ENCODE assay signal across 8 cellular contexts in the genomic region with DNA sequence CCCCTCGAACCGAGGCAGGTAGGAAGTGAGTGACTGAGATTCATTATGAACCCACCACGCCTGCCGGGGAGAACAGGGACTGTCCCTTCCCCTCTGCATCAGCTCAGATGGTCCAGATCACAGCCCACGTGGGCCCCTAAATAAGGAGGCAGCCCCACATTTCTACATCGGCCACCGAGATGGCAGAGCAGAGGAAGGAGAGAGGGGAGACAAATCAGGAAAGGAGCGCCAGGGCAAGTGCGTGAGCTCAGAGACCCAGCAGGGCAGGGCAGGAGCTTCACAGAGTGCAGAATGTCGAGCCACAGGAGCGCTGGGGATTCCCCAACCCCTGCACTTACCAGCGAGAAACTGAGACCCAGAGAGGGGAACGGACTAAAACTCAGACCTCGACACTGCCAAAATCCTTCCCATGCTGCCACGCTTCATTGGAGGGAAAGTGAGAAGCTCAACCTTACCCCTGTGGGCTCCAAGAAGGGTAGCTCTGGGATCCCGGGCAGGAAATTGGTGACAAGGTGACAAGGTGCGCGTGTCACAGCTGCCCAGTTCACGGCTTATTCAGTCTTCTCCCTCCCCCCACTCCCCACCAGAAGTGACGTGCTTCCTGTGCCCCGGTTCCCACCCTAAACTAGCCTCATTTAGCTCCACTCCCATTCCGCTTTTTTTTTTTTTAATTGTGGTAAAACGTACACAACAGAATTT. TPM values are rescaled to one million over a fixed set of nuclear protein-coding genes. Genes with fewer than 3 reads are reported as not detected.
DNase-seq lines count a peak whose midpoint lies in the region; ATAC-seq and TF ChIP-seq lines count a peak whose summit lies in the region.

A gene (minus strand): TSS at position 566 of the 699 bp plus-strand sequence. CDS start 13,942 bp downstream, outside the sequence.

- H3K27me3 ChIP-seq in CD4-positive, alpha-beta T cell (ENCODE audit: control insufficient read depth, insufficient read depth, low read length): no peaks in the 10 kb centered on the region
- no peaks in the 10 kb centered on the region for H3K27me3 ChIP-seq in ovary
- no peaks in the 10 kb centered on the region for H3K27me3 ChIP-seq in tibial nerve

- peaks cover 3% of the 10 kb centered on the region for H3K4me1 ChIP-seq in ovary (ENCODE audit: insufficient read depth)
- H3K4me1 ChIP-seq in tibial nerve: peaks cover 0 to 12% (median 3%) of the 10 kb centered on the region in 4 donors

- POLR2A ChIA-PET in CD4-positive, alpha-beta T cell (lab: Charles Lee): interaction anchor here (0.6 to 8.0 kb wide), 48 partner anchors 9 to 486 kb away, joined by 3 to 156 read pairs (median 6); a partner anchor contains a TSS
- POLR2A ChIA-PET in activated CD4-positive, alpha-beta memory T cell treated with anti-CD3 and anti-CD28 coated beads for 36 hours (lab: Charles Lee): interaction anchor here (0.6 to 7.5 kb wide), 20 partner anchors 8 to 1101 kb away, joined by 3 to 85 read pairs (median 4); a partner anchor contains a TSS

- peaks cover 82% of the 10 kb centered on the region for H3K4me1 Mint-ChIP-seq in CD4-positive, alpha-beta T cell (ENCODE audit: low read depth)
- H3K4me1 Mint-ChIP-seq in activated CD4-positive, alpha-beta memory T cell treated with anti-CD3 and anti-CD28 coated beads for 36 hours (ENCODE audit: low read depth): peaks cover 64% of the 10 kb centered on the region
- H3K4me1 Mint-ChIP-seq in endothelial cell (ENCODE audit: unreplicated experiment): peaks cover 50% of the 10 kb centered on the region

- H3K4me3 Mint-ChIP-seq in CD4-positive, alpha-beta T cell: peak within 1 kb of the TSS; percentile 99
- peak within 1 kb of the TSS; percentile 93 for H3K4me3 Mint-ChIP-seq in activated CD4-positive, alpha-beta memory T cell treated with anti-CD3 and anti-CD28 coated beads for 36 hours
- no peak within 1 kb of the TSS for H3K4me3 Mint-ChIP-seq in endothelial cell (ENCODE audit: unreplicated experiment)

- no peak for TF ChIP-seq POLR2A in ovary (IDR thresholded peaks at IDR 0.05)
- TF ChIP-seq POLR2A in tibial nerve (IDR thresholded peaks at IDR 0.05): peak in 1 of 2 donors; percentile 52

- in situ Hi-C loops in KBM-7 (cut with MboI; ENCODE audit: low pct_unique_long_range_greater_than_20kb, low sequenced_read_pairs): no loop called here

- no peaks in the 10 kb centered on the region for H3K27me3 Mint-ChIP-seq in CD4-positive, alpha-beta T cell
- no peaks in the 10 kb centered on the region for H3K27me3 Mint-ChIP-seq in activated CD4-positive, alpha-beta memory T cell treated with anti-CD3 and anti-CD28 coated beads for 36 hours
- no peaks in the 10 kb centered on the region for H3K27me3 Mint-ChIP-seq in endothelial cell (ENCODE audit: unreplicated experiment)

- 33 to 36% (median 34%) methylated on average over 23 of the region's 23 CpGs for WGBS in ovary, 3 donors
- WGBS in tibial nerve, 2 donors: 26 to 33% methylated on average over 23 of the region's 23 CpGs

- intact Hi-C loops in CD4-positive, alpha-beta T cell (cut with DNase I, micrococcal nuclease): loop anchor here (2.0 to 10.0 kb wide), 4 partner anchors 73 to 485 kb away; a partner anchor contains a TSS
- intact Hi-C loops in activated CD4-positive, alpha-beta memory T cell treated with anti-CD3 and anti-CD28 coated beads for 36 hours (cut with micrococcal nuclease): loop anchor here (1.0 to 10.0 kb wide), 3 partner anchors 245 to 485 kb away; a partner anchor contains a TSS
- intact Hi-C loops in ovary (cut with DNase I): loop anchor here in 2 of 4 donors (10.0 kb wide), 2 partner anchors 95 to 105 kb away; a partner anchor contains a TSS

- peaks cover 37% of the 10 kb centered on the region for H3K36me3 Mint-ChIP-seq in CD4-positive, alpha-beta T cell (ENCODE audit: low read depth)
- H3K36me3 Mint-ChIP-seq in activated CD4-positive, alpha-beta memory T cell treated with anti-CD3 and anti-CD28 coated beads for 36 hours: peaks cover 2% of the 10 kb centered on the region
- H3K36me3 Mint-ChIP-seq in endothelial cell (ENCODE audit: low read depth, unreplicated experiment): no peaks in the 10 kb centered on the region

- DNase-seq in CD4-positive, alpha-beta T cell: peak; percentile 82 to 97 (median 84)
- DNase-seq in KBM-7 (peak; percentile 93), endothelial cell (ENCODE audit: low spot score) (no peak), ovary (peak in 1 of 5 donors; percentile 57), tibial nerve (ENCODE audit: low spot score in 2 of 2) (peak in 1 of 2 donors; percentile 54), hepatic stellate cell (ENCODE audit: low spot score) (no peak)
- DNase-seq in activated CD4-positive, alpha-beta memory T cell treated with anti-CD3 and anti-CD28 coated beads for 36 hours: peak; percentile 95

- no peaks in the 10 kb centered on the region for H3K9me3 Mint-ChIP-seq in CD4-positive, alpha-beta T cell
- H3K9me3 Mint-ChIP-seq in activated CD4-positive, alpha-beta memory T cell treated with anti-CD3 and anti-CD28 coated beads for 36 hours: no peaks in the 10 kb centered on the region
- no peaks in the 10 kb centered on the region for H3K9me3 Mint-ChIP-seq in endothelial cell (ENCODE audit: unreplicated experiment)

- H3K4me3 ChIP-seq in ovary (peak within 1 kb of the TSS; percentile 22), tibial nerve (peak within 1 kb of the TSS; percentile 16 to 47 (median 38))

- ATAC-seq in CD4-positive, alpha-beta T cell (ENCODE audit: poor library complexity): peak; percentile 69
- ATAC-seq in GM21367 (IDR thresholded peaks at IDR 0.05; ENCODE audit: unreplicated experiment): peak; percentile 43

- H3K27ac Mint-ChIP-seq in CD4-positive, alpha-beta T cell: peak within 1 kb of the TSS; percentile 100
- peak within 1 kb of the TSS; percentile 98 for H3K27ac Mint-ChIP-seq in activated CD4-positive, alpha-beta memory T cell treated with anti-CD3 and anti-CD28 coated beads for 36 hours
- no peak within 1 kb of the TSS for H3K27ac Mint-ChIP-seq in endothelial cell (ENCODE audit: unreplicated experiment)

- H3K36me3 ChIP-seq in ovary (no peaks in the 10 kb centered on the region), tibial nerve (no peaks in the 10 kb centered on the region)

- no peaks in the 10 kb centered on the region for H3K9me3 ChIP-seq in CD4-positive, alpha-beta T cell (ENCODE audit: control insufficient read depth, low read length)
- H3K9me3 ChIP-seq in ovary: no peaks in the 10 kb centered on the region
- H3K9me3 ChIP-seq in tibial nerve: no peaks in the 10 kb centered on the region

- peak within 1 kb of the TSS; percentile 98 for H3K27ac ChIP-seq in CD4-positive, alpha-beta T cell (ENCODE audit: low read depth, low read length)
- no peak within 1 kb of the TSS for H3K27ac ChIP-seq in ovary
- H3K27ac ChIP-seq in tibial nerve: peak within 1 kb of the TSS in 3 of 4 donors; percentile 3 to 88 (median 74)

- CTCF ChIA-PET in CD4-positive, alpha-beta T cell (lab: Charles Lee): interaction anchor here (0.7 to 2.9 kb wide), 13 partner anchors 9 to 171 kb away, joined by 3 to 22 read pairs (median 5); a partner anchor contains a TSS
- CTCF ChIA-PET in activated CD4-positive, alpha-beta memory T cell treated with anti-CD3 and anti-CD28 coated beads for 36 hours (lab: Charles Lee): interaction anchor here (0.6 to 14.4 kb wide), 13 partner anchors 8 to 637 kb away, joined by 3 to 583 read pairs (median 4); a partner anchor contains a TSS

- no peak for TF ChIP-seq EP300 in ovary (IDR thresholded peaks at IDR 0.05)
- peak in 1 of 2 donors; percentile 65 for TF ChIP-seq EP300 in tibial nerve (IDR thresholded peaks at IDR 0.05)

- TF ChIP-seq CTCF in CD4-positive, alpha-beta T cell (IDR thresholded peaks at IDR 0.05): no peak
- TF ChIP-seq CTCF in endothelial cell (IDR thresholded peaks at IDR 0.05; ENCODE audit: unreplicated experiment) (no peak), ovary (IDR thresholded peaks at IDR 0.05) (no peak), tibial nerve (IDR thresholded peaks at IDR 0.05) (no peak)

RNA-seq across cellular contexts. Expression of the gene that starts here (rescaled TPM):
- total RNA-seq in CD4-positive, alpha-beta T cell: 10 to 100 TPM; 50.6 to 54.7 TPM
- total RNA-seq in activated CD4-positive, alpha-beta memory T cell treated with anti-CD3 and anti-CD28 coated beads for 36 hours: 10 to 100 TPM; 65.0 to 66.7 TPM
- total RNA-seq in endothelial cell (ENCODE audit: unreplicated experiment): 52.1 TPM
- 10 to 100 TPM in 5 of 7 donors, 1 to 10 TPM in 2; 6.8 to 29.0 (median 17.4) TPM for total RNA-seq in ovary
- polyA plus RNA-seq in ovary: 10 to 100 TPM; 25.1 to 34.2 TPM
- total RNA-seq in tibial nerve: 10 to 100 TPM; 18.0 to 95.1 (median 36.3) TPM

Comparison
In these comparisons a context has a peak if more than half of its experiments do, and no peak if none do; other contexts are left out.
1. DNase-seq: peak in CD4-positive, alpha-beta T cell (10 of 10), KBM-7 (single experiment) and activated CD4-positive, alpha-beta memory T cell treated with anti-CD3 and anti-CD28 coated beads for 36 hours (single experiment); none in endothelial cell (single experiment) and hepatic stellate cell (single experiment).
2. H3K27ac ChIP-seq: peak in CD4-positive, alpha-beta T cell (single experiment) and tibial nerve (3 of 4); none in ovary (0 of 2).